8 cellular contexts compared by ENCODE assay signal in the genomic region with DNA sequence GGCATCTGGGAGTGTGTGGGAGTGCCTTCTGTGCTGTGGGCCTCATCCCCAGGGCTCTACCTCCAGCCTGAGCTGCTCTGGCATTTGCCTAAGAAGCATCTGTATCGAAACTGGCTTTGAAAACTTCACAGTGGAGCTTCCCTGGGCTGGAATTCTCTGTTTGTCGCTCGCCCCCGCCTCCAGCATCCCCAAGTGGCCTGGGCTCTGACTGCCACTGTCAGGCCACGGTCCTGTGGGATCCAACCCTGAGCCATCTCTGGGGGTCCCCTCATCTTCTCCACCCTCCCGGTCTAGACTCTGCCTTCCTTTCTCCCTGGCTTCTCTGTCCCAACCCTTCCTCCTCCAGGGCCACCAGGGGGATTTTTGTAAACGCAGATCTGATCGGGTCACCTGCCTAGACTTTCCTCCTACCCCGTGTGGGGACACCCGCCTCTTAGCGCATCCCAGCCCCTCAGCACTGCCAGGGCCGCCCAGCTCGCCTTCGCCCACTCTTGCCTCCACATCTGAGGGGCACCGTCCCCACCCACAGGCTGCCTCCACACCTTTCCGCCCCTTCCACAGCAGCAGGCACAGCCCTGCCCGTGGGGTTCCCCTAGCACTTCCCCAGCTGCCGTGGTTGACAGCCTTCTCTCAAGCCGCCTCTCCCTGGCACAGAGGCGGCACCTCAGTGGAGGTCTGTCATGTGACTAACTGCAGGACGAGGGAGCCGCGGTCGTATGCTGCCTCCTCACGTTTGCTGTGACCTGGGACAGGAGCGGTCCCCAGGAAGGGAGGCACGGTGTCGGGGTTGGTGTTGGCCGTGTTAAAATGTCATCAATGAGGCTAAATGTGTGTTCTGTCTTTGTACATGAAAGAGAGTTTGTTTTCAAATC. TPM values are rescaled to one million over a fixed set of nuclear protein-coding genes. Genes with fewer than 3 reads are reported as not detected.
A peak's percentile ranks its signal among the peaks of the same experiment; 100 is the strongest.
DNase-seq lines count a peak whose midpoint lies in the region; ATAC-seq lines count a peak whose summit lies in the region.

No MANE protein-coding gene starts in this region.

- no peaks in the 10 kb centered on the region for H3K9me3 Mint-ChIP-seq in CD4-positive, alpha-beta memory T cell

- no peaks in the 10 kb centered on the region for H3K9me3 ChIP-seq in CD4-positive, alpha-beta memory T cell (ENCODE audit: control insufficient read depth in 1 of 2, low read length in 2 of 2)
- H3K9me3 ChIP-seq in T-helper 17 cell (ENCODE audit: control insufficient read depth, low read length, poor library complexity, severe bottlenecking) (no peaks in the 10 kb centered on the region), HAP-1 (no peaks in the 10 kb centered on the region)

- POLR2A ChIA-PET in CD4-positive, alpha-beta memory T cell (lab: Charles Lee; ENCODE audit: partially characterized antibody), result interaction anchor here (0.7 to 2.0 kb wide), 6 partner anchors 12 to 282 kb away, joined by 3 to 8 read pairs (median 4); a partner anchor contains a TSS

- H3K4me1 Mint-ChIP-seq in CD4-positive, alpha-beta memory T cell, result peaks cover 9 to 19% (median 13%) of the 10 kb centered on the region in 4 donors
- peaks cover 33% of the 10 kb centered on the region for H3K4me1 Mint-ChIP-seq in T-helper 17 cell

- in situ Hi-C loops in HAP-1 (cut with MboI; ENCODE audit: low sequenced_read_pairs), result no loop called here

- CTCF ChIA-PET in CD4-positive, alpha-beta memory T cell (lab: Charles Lee; ENCODE audit: partially characterized antibody), result interaction anchor here (0.8 to 2.5 kb wide), 7 partner anchors 10 to 292 kb away, joined by 3 to 13 read pairs (median 5); a partner anchor contains a TSS

- DNase-seq in CD4-positive, alpha-beta memory T cell, result peak; percentile 76 to 91 (median 80)
- DNase-seq in T-helper 17 cell, result peak; percentile 59 to 72 (median 69)
- DNase-seq in astrocyte of the hippocampus (ENCODE audit: low read depth, low spot score), result peak; percentile 64
- DNase-seq in medulla oblongata (ENCODE audit: extremely low spot score), result peak; percentile 67
- peak; percentile 48 to 61 for DNase-seq in stimulated activated CD8-positive, alpha-beta memory T cell treated with anti-CD3 and anti-CD28 coated beads, Interleukin-7, amount 100 ng/mL, for 1 hour (ENCODE audit: low read depth in 2 of 2)
- no peak for DNase-seq in HAP-1 (ENCODE audit: low spot score in 2 of 2)
- no peak for DNase-seq in NCI-H146 treated with DMSO at 0.1 percent for 48 hours (lab: John Stamatoyannopoulos, UW; ENCODE audit: unreplicated experiment)

- H3K4me3 Mint-ChIP-seq in CD4-positive, alpha-beta memory T cell, result peak overlapping the region; percentile 23 to 68 (median 58)
- peak overlapping the region; percentile 86 for H3K4me3 Mint-ChIP-seq in T-helper 17 cell

- no peaks in the 10 kb centered on the region for H3K27me3 Mint-ChIP-seq in CD4-positive, alpha-beta memory T cell
- no peaks in the 10 kb centered on the region for H3K27me3 Mint-ChIP-seq in T-helper 17 cell

- peaks cover 0 to 1% of the 10 kb centered on the region in 2 donors for H3K36me3 Mint-ChIP-seq in CD4-positive, alpha-beta memory T cell
- H3K36me3 Mint-ChIP-seq in T-helper 17 cell (ENCODE audit: low read depth), result no peaks in the 10 kb centered on the region

- intact Hi-C loops in CD4-positive, alpha-beta memory T cell (cut with micrococcal nuclease), result loop anchor here (1.0 kb wide), 6 partner anchors 13 to 464 kb away; a partner anchor contains a TSS

- ATAC-seq in GM21723 (IDR thresholded peaks at IDR 0.05; ENCODE audit: unreplicated experiment), result peak; percentile 75
- ATAC-seq in T-helper 17 cell, result peak; percentile 99

- H3K4me1 ChIP-seq in CD4-positive, alpha-beta memory T cell (ENCODE audit: insufficient read depth, low read length), result peaks cover 14% of the 10 kb centered on the region
- H3K4me1 ChIP-seq in HAP-1, result no peaks in the 10 kb centered on the region

- no peak overlapping the region for H3K27ac ChIP-seq in CD4-positive, alpha-beta memory T cell (ENCODE audit: low read depth, low read length)

- no peaks in the 10 kb centered on the region for H3K36me3 ChIP-seq in CD4-positive, alpha-beta memory T cell (ENCODE audit: insufficient read depth, low read length)
- no peaks in the 10 kb centered on the region for H3K36me3 ChIP-seq in HAP-1 (replicated peaks)

- H3K27me3 ChIP-seq in CD4-positive, alpha-beta memory T cell (ENCODE audit: insufficient read depth, low read length), result no peaks in the 10 kb centered on the region
- H3K27me3 ChIP-seq in HAP-1 (ENCODE audit: low read depth), result no peaks in the 10 kb centered on the region

- no peak overlapping the region for H3K4me3 ChIP-seq in CD4-positive, alpha-beta memory T cell (ENCODE audit: low read length in 2 of 2)
- no peak overlapping the region for H3K4me3 ChIP-seq in HAP-1

- peak overlapping the region; percentile 66 to 95 (median 89) for H3K27ac Mint-ChIP-seq in CD4-positive, alpha-beta memory T cell
- peak overlapping the region; percentile 94 for H3K27ac Mint-ChIP-seq in T-helper 17 cell

RNA-seq across cellular contexts. Expression of a gene that starts 12.0 kb away (rescaled TPM):
- total RNA-seq in CD4-positive, alpha-beta memory T cell, result 10 to 100 TPM in 1 of 2 experiments, 1 to 10 TPM in 1; 9.6 to 13.7 TPM
- 1 to 10 TPM; 1.3 to 1.8 TPM for polyA plus RNA-seq in CD4-positive, alpha-beta memory T cell
- total RNA-seq in T-helper 17 cell, result 1 to 10 TPM; 4.4 to 8.4 TPM

RNA-seq across cellular contexts. Expression of a gene that starts 15.8 kb away (rescaled TPM):
- not detected for total RNA-seq in CD4-positive, alpha-beta memory T cell
- not detected for polyA plus RNA-seq in CD4-positive, alpha-beta memory T cell
- not detected for total RNA-seq in T-helper 17 cell

RNA-seq across cellular contexts. Expression of a gene that starts 26.9 kb away (rescaled TPM):
- total RNA-seq in CD4-positive, alpha-beta memory T cell, result 100 to 1,000 TPM; 125 to 129 TPM
- polyA plus RNA-seq in CD4-positive, alpha-beta memory T cell, result 10 to 100 TPM; 57.5 to 81.6 TPM
- 100 to 1,000 TPM; 188 to 189 TPM for total RNA-seq in T-helper 17 cell

RNA-seq across cellular contexts. Expression of a gene that starts 27.0 kb away (rescaled TPM):
- total RNA-seq in CD4-positive, alpha-beta memory T cell, result under 1 TPM; 0.44 to 0.55 TPM
- polyA plus RNA-seq in CD4-positive, alpha-beta memory T cell, result under 1 TPM in 1 of 2 donors, not detected in 1; 0.44 TPM
- under 1 TPM; 0.70 to 0.85 TPM for total RNA-seq in T-helper 17 cell

RNA-seq across cellular contexts. Expression of a gene that starts 33.3 kb away (rescaled TPM):
- 100 to 1,000 TPM; 114 to 121 TPM for total RNA-seq in CD4-positive, alpha-beta memory T cell
- 10 to 100 TPM; 17.0 to 22.3 TPM for polyA plus RNA-seq in CD4-positive, alpha-beta memory T cell
- 100 to 1,000 TPM; 189 to 206 TPM for total RNA-seq in T-helper 17 cell

Comparison
In these comparisons a context has a peak if more than half of its experiments do, and no peak if none do; other contexts are left out.
1. DNase-seq: peak in CD4-positive, alpha-beta memory T cell (5 of 5), T-helper 17 cell (3 of 3), astrocyte of the hippocampus (single experiment), medulla oblongata (single experiment) and stimulated activated CD8-positive, alpha-beta memory T cell treated with anti-CD3 and anti-CD28 coated beads, Interleukin-7, amount 100 ng/mL, for 1 hour (2 of 2); none in HAP-1 (0 of 2) and NCI-H146 treated with DMSO at 0.1 percent for 48 hours (single experiment).